8 cellular contexts compared by ENCODE assay signal in the genomic region with DNA sequence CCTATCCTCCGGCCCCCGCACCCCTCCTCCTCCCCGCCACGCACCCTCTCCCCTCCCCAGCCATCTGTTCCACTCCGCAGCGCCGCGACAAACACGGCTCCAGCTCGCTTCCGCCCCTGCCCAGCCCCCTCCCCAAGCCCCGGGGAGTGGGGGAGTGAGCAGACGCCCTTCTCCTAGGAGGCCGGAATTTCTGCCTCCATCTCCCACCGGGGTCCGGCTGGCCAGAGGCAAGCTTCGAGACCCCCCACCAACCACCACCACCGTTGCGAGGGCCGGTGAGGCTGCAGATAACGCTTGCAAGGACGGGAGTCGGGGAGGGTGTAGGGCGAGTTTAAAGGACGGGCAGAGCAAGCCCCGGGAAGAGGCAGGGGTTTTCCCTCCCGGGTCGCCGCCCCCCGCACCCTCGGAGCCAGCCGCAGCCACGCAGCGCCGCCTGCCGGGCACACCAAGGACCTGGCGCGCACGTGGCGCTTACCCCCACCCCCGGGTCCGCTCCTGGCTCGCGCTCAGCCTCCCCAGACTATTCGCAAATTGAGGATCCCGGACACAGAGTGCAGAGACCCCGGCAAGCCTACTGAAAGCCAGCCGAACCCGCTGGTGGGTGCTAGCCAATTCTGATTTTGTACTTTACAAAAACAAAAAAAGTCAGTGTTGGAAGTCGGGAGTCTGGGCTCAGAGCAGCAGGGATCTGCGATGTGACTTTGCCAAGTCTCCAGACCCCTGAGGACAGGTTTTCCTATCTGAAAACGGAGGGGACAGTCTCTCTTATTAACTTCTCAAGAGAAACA. TPM values are rescaled to one million over a fixed set of nuclear protein-coding genes. Genes with fewer than 3 reads are reported as not detected.
A peak's percentile ranks its signal among the peaks of the same experiment; 100 is the strongest.
DNase-seq lines count a peak whose midpoint lies in the region; ATAC-seq and TF ChIP-seq lines count a peak whose summit lies in the region.

No MANE protein-coding gene starts in this region.

- no peak for TF ChIP-seq POLR2A in gastrocnemius medialis (IDR thresholded peaks at IDR 0.05)

- intact Hi-C loops in gastrocnemius medialis (cut with DNase I; ENCODE audit: low total_unique reads): loop anchor here (5.0 kb wide), 1 partner anchor 136 kb away; no protein-coding TSS in a partner anchor

- H3K9me3 Mint-ChIP-seq in glutamatergic neuron (ENCODE audit: unreplicated experiment): peaks cover 17% of the 10 kb centered on the region

- H3K4me1 Mint-ChIP-seq in glutamatergic neuron (ENCODE audit: low read depth, unreplicated experiment): peaks cover 39% of the 10 kb centered on the region

- H3K36me3 Mint-ChIP-seq in glutamatergic neuron (ENCODE audit: unreplicated experiment): no peaks in the 10 kb centered on the region

- peaks cover 6 to 9% (median 6%) of the 10 kb centered on the region in 3 donors for H3K27me3 ChIP-seq in gastrocnemius medialis

- ATAC-seq in GM21423 (IDR thresholded peaks at IDR 0.05; ENCODE audit: unreplicated experiment) (peak; percentile 46), gastrocnemius medialis (no peak), HG03378 (IDR thresholded peaks at IDR 0.05; ENCODE audit: unreplicated experiment) (no peak), HG03175 (IDR thresholded peaks at IDR 0.05; ENCODE audit: unreplicated experiment) (no peak)

- H3K4me3 ChIP-seq in AG10803 (ENCODE audit: low read length) (peak overlapping the region; percentile 50), gastrocnemius medialis (peak overlapping the region; percentile 25 to 55 (median 46))

- H3K27ac ChIP-seq in gastrocnemius medialis: no peak overlapping the region

- H3K4me3 Mint-ChIP-seq in glutamatergic neuron (ENCODE audit: unreplicated experiment): peak overlapping the region; percentile 78

- in situ Hi-C loops in gastrocnemius medialis (cut with MboI; ENCODE audit: low sequenced_read_pairs in 4 of 4): loop anchor here in 1 of 4 donors (25.0 kb wide), 1 partner anchor 146 kb away; a partner anchor contains a TSS

- TF ChIP-seq CTCF in AG10803 (conservative IDR thresholded peaks at IDR 0.05; ENCODE audit: low read length): peak; percentile 50
- peak; percentile 87 for TF ChIP-seq CTCF in glutamatergic neuron (IDR thresholded peaks at IDR 0.05; ENCODE audit: partially characterized antibody, unreplicated experiment)
- TF ChIP-seq CTCF in gastrocnemius medialis (IDR thresholded peaks at IDR 0.05 in 4 of 5, conservative IDR thresholded peaks at IDR 0.05 in 1 of 5): peak; percentile 57 to 79 (median 72)

- DNase-seq in AG10803 (ENCODE audit: low read depth) (no peak), NCI-H748 treated with DMSO at 0.1 percent for 48 hours (lab: John Stamatoyannopoulos, UW) (peak; percentile 13), glutamatergic neuron (peak; percentile 88), gastrocnemius medialis (no peak)
- DNase-seq in activated T-helper 9 cell treated with anti-CD3 and anti-CD28 coated beads, Interleukin-2, amount 50 U/mL, for 16 hours (ENCODE audit: low read depth): peak; percentile 55

- H3K27me3 Mint-ChIP-seq in glutamatergic neuron (ENCODE audit: unreplicated experiment): peaks cover 26% of the 10 kb centered on the region

- no peaks in the 10 kb centered on the region for H3K9me3 ChIP-seq in gastrocnemius medialis

- peak overlapping the region; percentile 46 for H3K27ac Mint-ChIP-seq in glutamatergic neuron (ENCODE audit: unreplicated experiment)

- peaks cover 0 to 25% of the 10 kb centered on the region in 2 donors for H3K36me3 ChIP-seq in gastrocnemius medialis

- peaks cover 18 to 23% of the 10 kb centered on the region in 2 donors for H3K4me1 ChIP-seq in gastrocnemius medialis

RNA-seq across cellular contexts. Expression of a gene that starts 22.6 kb away (rescaled TPM):
- 119 TPM for total RNA-seq in glutamatergic neuron (ENCODE audit: unreplicated experiment)
- 1 to 10 TPM in 1 of 4 donors, under 1 TPM in 3; 0.13 to 2.8 (median 0.77) TPM for total RNA-seq in gastrocnemius medialis

RNA-seq across cellular contexts. Expression of a gene that starts 32.5 kb away (rescaled TPM):
- total RNA-seq in glutamatergic neuron (ENCODE audit: unreplicated experiment) (5.2 TPM), gastrocnemius medialis (10 to 100 TPM in 3 of 4 donors, 1 to 10 TPM in 1; 7.4 to 35.1 (median 15.8) TPM)

RNA-seq across cellular contexts. Expression of a gene that starts 47.6 kb away (rescaled TPM):
- total RNA-seq in glutamatergic neuron (ENCODE audit: unreplicated experiment) (51.2 TPM), gastrocnemius medialis (10 to 100 TPM; 45.4 to 61.7 (median 49.5) TPM)

RNA-seq across cellular contexts. Expression of a gene that starts 54.4 kb away (rescaled TPM):
- total RNA-seq in glutamatergic neuron (ENCODE audit: unreplicated experiment) (not detected), gastrocnemius medialis (10 to 100 TPM; 23.0 to 52.7 (median 43.4) TPM)

RNA-seq across cellular contexts. Expression of a gene that starts 56.1 kb away (rescaled TPM):
- total RNA-seq in glutamatergic neuron (ENCODE audit: unreplicated experiment): 10.8 TPM
- total RNA-seq in gastrocnemius medialis: 10 to 100 TPM; 13.9 to 22.5 (median 20.3) TPM

Comparison
In these comparisons a context has a peak if more than half of its experiments do, and no peak if none do; other contexts are left out.
1. DNase-seq: peak in NCI-H748 treated with DMSO at 0.1 percent for 48 hours (single experiment), activated T-helper 9 cell treated with anti-CD3 and anti-CD28 coated beads, Interleukin-2, amount 50 U/mL, for 16 hours (single experiment) and glutamatergic neuron (single experiment); none in AG10803 (single experiment) and gastrocnemius medialis (0 of 2).
2. RNA of a gene that starts 22.6 kb away (total RNA-seq): 119 TPM in glutamatergic neuron (single experiment); 0.13 to 2.8 TPM in gastrocnemius medialis; every median in the first group is over 10 times any median in the second.
3. Peak in every context shown above with its lines, with median percentiles within 50 percentile points of each other: CTCF ChIP-seq.